17 cellular contexts compared by ENCODE assay signal in the genomic region with DNA sequence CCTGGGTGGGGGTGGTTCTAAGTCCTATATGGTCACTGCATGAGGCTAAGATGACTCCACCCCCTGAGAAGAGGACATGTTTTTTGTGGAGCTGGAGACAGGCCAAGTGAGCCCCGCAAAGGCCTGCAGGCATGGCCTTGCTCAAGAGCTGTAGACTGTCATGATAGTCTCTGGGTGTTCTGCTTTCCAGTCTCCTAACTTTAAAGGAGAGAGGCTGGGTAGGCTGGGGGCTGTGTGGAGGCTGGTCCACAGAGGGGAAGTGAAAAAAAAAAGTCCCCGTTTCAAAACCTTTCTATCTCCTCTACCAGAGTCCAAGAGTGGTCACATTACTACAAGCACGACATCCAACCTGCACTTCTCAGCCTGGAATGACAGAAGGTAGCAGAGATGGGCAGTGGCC.
"Had no signal": no experiment of that assay in that cellular context is flagged by ENCODE, and none has a peak within 500 bp of the region (broad histone marks: within the 10 kb centered on the region; RNA-seq: fewer than 3 reads in every experiment).

No MANE protein-coding gene starts in this region.

- H3K9me3 ChIP-seq: transverse colon had no signal

- H3K27me3 Mint-ChIP-seq: progenitor cell of endocrine pancreas had no signal

- H3K27ac Mint-ChIP-seq: nephron progenitor cell, progenitor cell of endocrine pancreas had no signal

- DNase-seq: activated CD4-positive, CD25-positive, alpha-beta regulatory T cell treated with anti-CD3 and anti-CD28 coated beads, Interleukin-2, amount 50 U/mL, for 72 hours; activated naive CD4-positive, alpha-beta T cell; anterior cingulate cortex; cerebellar nuclear complex; effector memory CD4-positive, alpha-beta T cell; foreskin keratinocyte; immature natural killer cell; nephron progenitor cell; occipital lobe; right cardiac atrium; small intestine; stimulated activated CD4-positive, alpha-beta T cell treated with anti-CD3 and anti-CD28 coated beads, Interleukin-4, amount 100 ng/mL, for 24 hours; stimulated activated CD8-positive, alpha-beta memory T cell treated with anti-CD3 and anti-CD28 coated beads, Interleukin-4, amount 100 ng/mL, for 48 hours; stimulated activated naive CD4-positive, alpha-beta T cell treated with Interleukin-2 at 50 U/mL for 16 hours; substantia nigra; transverse colon had no signal

- H3K27ac ChIP-seq: foreskin keratinocyte, transverse colon had no signal

- ATAC-seq: foreskin keratinocyte had no signal

- H3K4me1 ChIP-seq: foreskin keratinocyte had no signal

- H3K9me3 Mint-ChIP-seq: immature natural killer cell, nephron progenitor cell had no signal

- H3K4me3 ChIP-seq: transverse colon had no signal

- H3K36me3 ChIP-seq: transverse colon had no signal

- H3K4me3 Mint-ChIP-seq: immature natural killer cell, nephron progenitor cell had no signal

- H3K27me3 ChIP-seq: foreskin keratinocyte, transverse colon had no signal
